Comparison of ENCODE assay signal across 28 cellular contexts in genomic region chr4:174910271-174910670, GRCh38. TPM values are rescaled to one million over a fixed set of nuclear protein-coding genes. Genes with fewer than 3 reads are reported as not detected.
"Had no signal": no experiment of that assay in that cellular context is flagged by ENCODE, and none has a peak within 500 bp of the region (broad histone marks: within the 10 kb centered on the region; RNA-seq: fewer than 3 reads in every experiment).

No MANE protein-coding gene starts in this region.

- H3K27ac ChIP-seq: breast epithelium, gastrocnemius medialis, left lung, lower lobe of right lung, pancreas, psoas muscle, sigmoid colon, uterus had no signal

- H3K4me3 Mint-ChIP-seq: activated CD4-positive, alpha-beta T cell treated with anti-CD3 and anti-CD28 coated beads, Interleukin-2, amount 10 ng/mL, durations not matched to agents 7 days and 5 days; activated CD8-positive, alpha-beta T cell treated with anti-CD3 and anti-CD28 coated beads for 36 hours; activated T-cell treated with anti-CD3 and anti-CD28 coated beads, Interleukin-2, amount 50 U/mL, for 72 hours; central memory CD8-positive, alpha-beta T cell; mesothelial cell of epicardium; naive B cell; stimulated activated effector memory CD8-positive, alpha-beta T cell treated with anti-CD3 and anti-CD28 coated beads, Interleukin-12 subunit alpha, Interleukin-12 subunit beta, amount 100 ng/mL, for 72 hours; stimulated activated naive CD8-positive, alpha-beta T cell treated with anti-CD3 and anti-CD28 coated beads, Interleukin-15, amount 100 ng/mL, for 72 hours; type B pancreatic cell had no signal

- ATAC-seq: activated CD8-positive, alpha-beta T cell treated with anti-CD3 and anti-CD28 coated beads for 36 hours; activated naive CD4-positive, alpha-beta T cell treated with anti-CD3 and anti-CD28 coated beads, Interleukin-2, amount 50 U/mL, for 72 hours; activated T-cell treated with anti-CD3 and anti-CD28 coated beads, Interleukin-2, amount 50 U/mL, for 72 hours; gastrocnemius medialis; left lung; lower lobe of right lung; pancreas; psoas muscle; stimulated activated effector memory CD8-positive, alpha-beta T cell treated with anti-CD3 and anti-CD28 coated beads, Interleukin-12 subunit alpha, Interleukin-12 subunit beta, amount 100 ng/mL, for 72 hours; stimulated activated naive CD8-positive, alpha-beta T cell treated with anti-CD3 and anti-CD28 coated beads, Interleukin-15, amount 100 ng/mL, for 72 hours had no signal

- H3K4me1 ChIP-seq: breast epithelium, gastrocnemius medialis, left lung, lower lobe of right lung, pancreas, psoas muscle, sigmoid colon, uterus had no signal

- H3K36me3 ChIP-seq: breast epithelium, gastrocnemius medialis, left lung, lower lobe of right lung, pancreas, sigmoid colon, uterus had no signal

- H3K4me3 ChIP-seq: breast epithelium, gastrocnemius medialis, left lung, lower lobe of right lung, pancreas, psoas muscle, sigmoid colon, uterus had no signal

- H3K9me3 Mint-ChIP-seq: activated CD4-positive, alpha-beta T cell treated with anti-CD3 and anti-CD28 coated beads, Interleukin-2, amount 10 ng/mL, durations not matched to agents 7 days and 5 days; type B pancreatic cell had no signal

- DNase-seq: activated CD4-positive, alpha-beta T cell treated with anti-CD3 and anti-CD28 coated beads for 1 hour; activated CD4-positive, alpha-beta T cell treated with anti-CD3 and anti-CD28 coated beads, Interleukin-2, amount 10 ng/mL, durations not matched to agents 7 days and 5 days; activated CD8-positive, alpha-beta T cell treated with anti-CD3 and anti-CD28 coated beads for 36 hours; activated naive CD4-positive, alpha-beta T cell; activated T-cell treated with anti-CD3 and anti-CD28 coated beads, Interleukin-2, amount 50 U/mL, for 72 hours; dermis blood vessel endothelial cell; effector CD4-positive, alpha-beta T cell; erythroblast; gastrocnemius medialis; glutamatergic neuron; left lung; lower lobe of right lung; naive B cell; nucleus accumbens; pancreas; psoas muscle; sigmoid colon; small intestine; stimulated activated CD4-positive, alpha-beta T cell treated with anti-CD3 and anti-CD28 coated beads, Interleukin-4, amount 100 ng/mL, for 24 hours; stimulated activated naive CD8-positive, alpha-beta T cell treated with anti-CD3 and anti-CD28 coated beads, Interleukin-15, amount 100 ng/mL, for 72 hours; substantia nigra; uterus had no signal

- H3K4me1 Mint-ChIP-seq: activated CD4-positive, alpha-beta T cell treated with anti-CD3 and anti-CD28 coated beads, Interleukin-2, amount 10 ng/mL, durations not matched to agents 7 days and 5 days; central memory CD8-positive, alpha-beta T cell; mesothelial cell of epicardium; naive B cell; stimulated activated effector memory CD8-positive, alpha-beta T cell treated with anti-CD3 and anti-CD28 coated beads, Interleukin-12 subunit alpha, Interleukin-12 subunit beta, amount 100 ng/mL, for 72 hours; stimulated activated naive CD8-positive, alpha-beta T cell treated with anti-CD3 and anti-CD28 coated beads, Interleukin-15, amount 100 ng/mL, for 72 hours had no signal

- H3K9me3 ChIP-seq: breast epithelium, gastrocnemius medialis, lower lobe of right lung, pancreas, psoas muscle, sigmoid colon, uterus had no signal

- H3K27me3 Mint-ChIP-seq: activated CD4-positive, alpha-beta T cell treated with anti-CD3 and anti-CD28 coated beads, Interleukin-2, amount 10 ng/mL, durations not matched to agents 7 days and 5 days; activated CD8-positive, alpha-beta T cell treated with anti-CD3 and anti-CD28 coated beads for 36 hours; central memory CD8-positive, alpha-beta T cell; naive B cell; stimulated activated naive CD8-positive, alpha-beta T cell treated with anti-CD3 and anti-CD28 coated beads, Interleukin-15, amount 100 ng/mL, for 72 hours; type B pancreatic cell had no signal

- H3K36me3 Mint-ChIP-seq: naive B cell; stimulated activated effector memory CD8-positive, alpha-beta T cell treated with anti-CD3 and anti-CD28 coated beads, Interleukin-12 subunit alpha, Interleukin-12 subunit beta, amount 100 ng/mL, for 72 hours; type B pancreatic cell had no signal

- H3K27ac Mint-ChIP-seq: activated CD4-positive, alpha-beta T cell treated with anti-CD3 and anti-CD28 coated beads, Interleukin-2, amount 10 ng/mL, durations not matched to agents 7 days and 5 days; activated CD8-positive, alpha-beta T cell treated with anti-CD3 and anti-CD28 coated beads for 36 hours; activated naive CD4-positive, alpha-beta T cell treated with anti-CD3 and anti-CD28 coated beads, Interleukin-2, amount 50 U/mL, for 72 hours; activated T-cell treated with anti-CD3 and anti-CD28 coated beads, Interleukin-2, amount 50 U/mL, for 72 hours; mesothelial cell of epicardium; naive B cell; stimulated activated effector memory CD8-positive, alpha-beta T cell treated with anti-CD3 and anti-CD28 coated beads, Interleukin-12 subunit alpha, Interleukin-12 subunit beta, amount 100 ng/mL, for 72 hours; stimulated activated naive CD8-positive, alpha-beta T cell treated with anti-CD3 and anti-CD28 coated beads, Interleukin-15, amount 100 ng/mL, for 72 hours; type B pancreatic cell had no signal

- H3K27me3 ChIP-seq: breast epithelium, gastrocnemius medialis, left lung, pancreas, sigmoid colon, uterus had no signal

RNA-seq across cellular contexts. Expression of gene ADAM29, which starts 7.9 kb away (rescaled TPM):
- total RNA-seq: activated CD4-positive, alpha-beta T cell treated with anti-CD3 and anti-CD28 coated beads, Interleukin-2, amount 10 ng/mL, durations not matched to agents 7 days and 5 days; activated CD8-positive, alpha-beta T cell treated with anti-CD3 and anti-CD28 coated beads for 36 hours; activated naive CD4-positive, alpha-beta T cell treated with anti-CD3 and anti-CD28 coated beads, Interleukin-2, amount 50 U/mL, for 72 hours; activated T-cell treated with anti-CD3 and anti-CD28 coated beads, Interleukin-2, amount 50 U/mL, for 72 hours; dermis blood vessel endothelial cell; gastrocnemius medialis; left lung; lower lobe of right lung; mesothelial cell of epicardium; pancreas; psoas muscle; sigmoid colon; uterus had no signal
- polyA plus RNA-seq: pancreas, psoas muscle, sigmoid colon, small intestine had no signal
